In the genomic region with DNA sequence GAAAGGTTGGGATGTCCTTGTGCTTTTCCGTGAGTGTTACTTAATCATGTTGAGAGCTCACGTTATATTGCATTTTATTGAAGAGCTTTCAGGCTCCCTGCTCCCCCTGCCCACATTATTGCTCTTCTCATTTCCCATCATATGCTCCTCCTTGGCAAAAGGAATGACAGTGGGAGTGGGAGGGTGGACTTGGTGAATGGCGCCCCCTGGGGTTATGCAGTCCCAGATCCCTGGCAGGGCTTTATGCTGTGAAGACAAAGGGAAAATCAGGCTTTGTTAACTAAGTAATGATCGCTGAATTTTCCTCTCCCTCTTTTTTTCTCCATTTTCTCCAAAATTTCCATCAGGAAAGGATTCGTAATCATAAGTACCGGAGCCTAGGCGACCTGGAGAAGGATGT, we compare ENCODE assay signal across 8 cellular contexts.
DNase-seq lines count a peak whose midpoint lies in the region; ATAC-seq, FAIRE-seq and TF ChIP-seq lines count a peak whose summit lies in the region.
"Had no signal": no experiment of that assay in that cellular context is flagged by ENCODE, and none has a peak within 500 bp of the region (broad histone marks: within the 10 kb centered on the region; RNA-seq: fewer than 3 reads in every experiment).

No MANE protein-coding gene starts in this region.

- CTCF ChIA-PET in H1 (lab: Charles Lee; ENCODE audit: partially characterized antibody): interaction anchor here (0.6 to 3.9 kb wide), 24 partner anchors 8 to 519 kb away, joined by 3 to 29 read pairs (median 4); no protein-coding TSS in a partner anchor

- no peak overlapping the region for H3K4me3 ChIP-seq in GM12864 (ENCODE audit: low read depth, low read length)
- H3K4me3 ChIP-seq in H1 (ENCODE audit: extremely low read depth in 1 of 4, insufficient read depth in 2 of 4, low read depth in 3 of 4, low read length in 4 of 4): peak overlapping the region in 2 of 4 experiments; percentile 10 to 45; a peak in 5 of 8 replicates

- H3K9me3 ChIP-seq in H1 (ENCODE audit: insufficient read depth in 2 of 2, low read depth in 1 of 2, low read length in 1 of 2): no peaks in the 10 kb centered on the region

- peak overlapping the region; percentile 82; the same call in 1 of the 2 replicates for H2BK12ac ChIP-seq in H1 (ENCODE audit: low read depth, low read length)

- peak overlapping the region; percentile 51 to 63 for H3K4me2 ChIP-seq in H1 (ENCODE audit: insufficient read depth in 1 of 2, low read depth in 2 of 2, low read length in 2 of 2)

- H3K27ac ChIP-seq in H1 (ENCODE audit: low read depth, low read length): peak overlapping the region; percentile 41

- H3K56ac ChIP-seq in H1 (replicated peaks; ENCODE audit: insufficient read length, low read depth, low read length): no peak overlapping the region

- peaks cover 2% of the 10 kb centered on the region for H3K9me3 Mint-ChIP-seq in neural crest cell
- H3K9me3 Mint-ChIP-seq: naive B cell had no signal

- peak; percentile 64 to 74 for TF ChIP-seq RAD21 in H1 (IDR thresholded peaks at IDR 0.05 in 1 of 2, conservative IDR thresholded peaks at IDR 0.05 in 1 of 2; ENCODE audit: low read depth in 2 of 2, low read length in 2 of 2)

- H3K36me3 ChIP-seq in H1 (ENCODE audit: control insufficient read depth in 2 of 4, insufficient read depth in 4 of 4, low read length in 3 of 4): no peaks in the 10 kb centered on the region; a peak in 1 of 8 replicates

- H3K23me2 ChIP-seq in H1 (ENCODE audit: low read depth, low read length): no peaks in the 10 kb centered on the region

- peak overlapping the region; percentile 71 for H3K4me3 Mint-ChIP-seq in neural crest cell
- H3K4me3 Mint-ChIP-seq: naive B cell had no signal

- H2BK5ac ChIP-seq in H1 (ENCODE audit: low read depth, low read length): peak overlapping the region; percentile 72; the same call in 1 of the 2 replicates

- no peaks in the 10 kb centered on the region for H3K79me1 ChIP-seq in H1 (ENCODE audit: low read depth, low read length)

- no peak overlapping the region; the same call in 1 of the 2 replicates for H3K18ac ChIP-seq in H1 (ENCODE audit: extremely low read depth, low read length)

- peaks cover 5 to 18% (median 16%) of the 10 kb centered on the region in 4 experiments; a peak in 6 of 7 replicates for H3K4me1 ChIP-seq in H1 (replicated peaks in 1 of 4; ENCODE audit: control insufficient read depth in 3 of 4, insufficient read depth in 4 of 4, low read length in 3 of 4)

- peak overlapping the region; percentile 53 for H3K27ac Mint-ChIP-seq in neural crest cell (ENCODE audit: unreplicated experiment)

- peak overlapping the region; percentile 22 for H2BK120ac ChIP-seq in H1 (replicated peaks; ENCODE audit: low read depth, low read length)

- no peak for TF ChIP-seq POLR2A in H1 (IDR thresholded peaks at IDR 0.05; ENCODE audit: control extremely low read depth in 1 of 2, low read depth in 2 of 2, low read length in 2 of 2)

- H4K91ac ChIP-seq in H1 (replicated peaks; ENCODE audit: insufficient read length, low read length): peak overlapping the region; percentile 70

- ATAC-seq in HG03039 (IDR thresholded peaks at IDR 0.05; ENCODE audit: unreplicated experiment) (no peak), HG02798 (IDR thresholded peaks at IDR 0.05; ENCODE audit: poor library complexity, unreplicated experiment) (no peak), GM18870 (IDR thresholded peaks at IDR 0.05; ENCODE audit: unreplicated experiment) (no peak)

- H2AFZ ChIP-seq in H1 (ENCODE audit: low read length): peak overlapping the region; percentile 60; the same call in 1 of the 2 replicates

- DNase-seq in GM12864 (ENCODE audit: low read depth): no peak
- peak in 1 of 2 experiments; percentile 80 for DNase-seq in H1 (ENCODE audit: low read depth in 1 of 2, low spot score in 2 of 2)
- DNase-seq in neural crest cell (ENCODE audit: low read depth, low spot score): peak; percentile 26
- DNase-seq: naive B cell had no signal

- peaks cover 18% of the 10 kb centered on the region for H3K36me3 Mint-ChIP-seq in neural crest cell (ENCODE audit: low read depth)

- peak; percentile 50 for TF ChIP-seq CTCF in GM12864 (IDR thresholded peaks at IDR 0.05; ENCODE audit: low read depth, low read length, missing control alignments)
- TF ChIP-seq CTCF in LNCAP (IDR thresholded peaks at IDR 0.05): peak; percentile 52
- TF ChIP-seq CTCF in H1 (IDR thresholded peaks at IDR 0.05; ENCODE audit: control extremely low read depth in 1 of 3, insufficient read depth in 1 of 3, low read depth in 1 of 3, low read length in 3 of 3): peak; percentile 69 to 70 (median 70)
- peak; percentile 50 for TF ChIP-seq CTCF in neural crest cell (conservative IDR thresholded peaks at IDR 0.05)

- peaks cover 47% of the 10 kb centered on the region for H3K4me1 Mint-ChIP-seq in neural crest cell

- H3K9ac ChIP-seq in H1 (replicated peaks in 1 of 4; ENCODE audit: extremely low read depth in 1 of 4, low read depth in 3 of 4, low read length in 3 of 4): peak overlapping the region in 1 of 4 experiments; percentile 53; a peak in 1 of 7 replicates

- peak overlapping the region; percentile 34 for H3K4ac ChIP-seq in H1 (replicated peaks; ENCODE audit: insufficient read length, low read depth, low read length)

- H3K27me3 ChIP-seq in H1 (replicated peaks in 1 of 4; ENCODE audit: control insufficient read depth in 3 of 4, extremely low read depth in 1 of 4, insufficient read depth in 3 of 4, low read length in 3 of 4): no peaks in the 10 kb centered on the region

- H2AK5ac ChIP-seq in H1 (ENCODE audit: low read depth, low read length): peak overlapping the region; percentile 47; the same call in 1 of the 2 replicates

- H3K14ac ChIP-seq in H1 (ENCODE audit: insufficient read length): no peak overlapping the region

- FAIRE-seq in H1 (lab: Jason Lieb, UNC): peak; percentile 89

- peak overlapping the region; percentile 40 for H4K5ac ChIP-seq in H1 (ENCODE audit: insufficient read length, low read depth, low read length)

- peak overlapping the region; percentile 82 for H2BK20ac ChIP-seq in H1 (ENCODE audit: low read length)

- 5% methylated on average over 7 of the region's 7 CpGs; no CpG with 5 or more reads in 1 of the 2 experiments for WGBS in H1 (ENCODE audit: extremely low coverage in 1 of 2, insufficient coverage in 1 of 2, insufficient read length in 1 of 2, insufficient replicate concordance in 2 of 2, low coverage in 1 of 2, low lambda C conversion rate in 2 of 2, missing lambda C conversion rate in 1 of 2), 2 experiments

- no peaks in the 10 kb centered on the region for H4K20me1 ChIP-seq in H1 (replicated peaks in 1 of 2; ENCODE audit: control insufficient read depth in 1 of 2, insufficient read depth in 2 of 2, low read length in 2 of 2)

- no peaks in the 10 kb centered on the region for H3K27me3 Mint-ChIP-seq in neural crest cell (ENCODE audit: low read depth)
- H3K27me3 Mint-ChIP-seq: naive B cell had no signal

- no peak overlapping the region for H4K8ac ChIP-seq in H1 (ENCODE audit: extremely low read depth, insufficient read depth, low read length)

- POLR2A ChIA-PET in H1 (lab: Charles Lee; ENCODE audit: partially characterized antibody): interaction anchor here (0.6 to 1.9 kb wide), 5 partner anchors 17 to 66 kb away, joined by 3 to 6 read pairs (median 3); no protein-coding TSS in a partner anchor

- no peak for TF ChIP-seq EP300 in H1 (IDR thresholded peaks at IDR 0.05; ENCODE audit: borderline replicate concordance in 1 of 2, low read depth in 2 of 2, low read length in 2 of 2)

- H3K79me2 ChIP-seq in H1 (ENCODE audit: control insufficient read depth in 1 of 2, insufficient read depth in 2 of 2, low read length in 2 of 2): no peaks in the 10 kb centered on the region

- no peak overlapping the region for H3K23ac ChIP-seq in H1 (ENCODE audit: insufficient read length)

- H2BK15ac ChIP-seq in H1 (ENCODE audit: low read length): no peak overlapping the region; the same call in 1 of the 2 replicates

TF ChIP-seq in H1, 55 proteins besides CTCF, POLR2A, EP300 and RAD21 (continues in another document):
- TF ChIP-seq JUN (IDR thresholded peaks at IDR 0.05; ENCODE audit: low read depth, low read length): no peak
- no peak for TF ChIP-seq NRF1 (IDR thresholded peaks at IDR 0.05; ENCODE audit: low read depth, low read length)
- TF ChIP-seq, protein P1, sequence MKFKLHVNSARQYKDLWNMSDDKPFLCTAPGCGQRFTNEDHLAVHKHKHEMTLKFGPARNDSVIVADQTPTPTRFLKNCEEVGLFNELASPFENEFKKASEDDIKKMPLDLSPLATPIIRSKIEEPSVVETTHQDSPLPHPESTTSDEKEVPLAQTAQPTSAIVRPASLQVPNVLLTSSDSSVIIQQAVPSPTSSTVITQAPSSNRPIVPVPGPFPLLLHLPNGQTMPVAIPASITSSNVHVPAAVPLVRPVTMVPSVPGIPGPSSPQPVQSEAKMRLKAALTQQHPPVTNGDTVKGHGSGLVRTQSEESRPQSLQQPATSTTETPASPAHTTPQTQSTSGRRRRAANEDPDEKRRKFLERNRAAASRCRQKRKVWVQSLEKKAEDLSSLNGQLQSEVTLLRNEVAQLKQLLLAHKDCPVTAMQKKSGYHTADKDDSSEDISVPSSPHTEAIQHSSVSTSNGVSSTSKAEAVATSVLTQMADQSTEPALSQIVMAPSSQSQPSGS (IDR thresholded peaks at IDR 0.05; ENCODE audit: low read length): no peak
- no peak for TF ChIP-seq HDAC6 (IDR thresholded peaks at IDR 0.05; ENCODE audit: low read depth, low read length)
- no peak for TF ChIP-seq GABPA (IDR thresholded peaks at IDR 0.05; ENCODE audit: borderline replicate concordance, insufficient read depth, low read length)
- TF ChIP-seq EGR1 (IDR thresholded peaks at IDR 0.05; ENCODE audit: borderline replicate concordance, low read depth, low read length): no peak
- TF ChIP-seq, protein P2, sequence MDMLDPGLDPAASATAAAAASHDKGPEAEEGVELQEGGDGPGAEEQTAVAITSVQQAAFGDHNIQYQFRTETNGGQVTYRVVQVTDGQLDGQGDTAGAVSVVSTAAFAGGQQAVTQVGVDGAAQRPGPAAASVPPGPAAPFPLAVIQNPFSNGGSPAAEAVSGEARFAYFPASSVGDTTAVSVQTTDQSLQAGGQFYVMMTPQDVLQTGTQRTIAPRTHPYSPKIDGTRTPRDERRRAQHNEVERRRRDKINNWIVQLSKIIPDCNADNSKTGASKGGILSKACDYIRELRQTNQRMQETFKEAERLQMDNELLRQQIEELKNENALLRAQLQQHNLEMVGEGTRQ (IDR thresholded peaks at IDR 0.05; ENCODE audit: low read length): no peak
- TF ChIP-seq BRCA1 (IDR thresholded peaks at IDR 0.05; ENCODE audit: low read depth, low read length): no peak
- TF ChIP-seq ZNF274 (IDR thresholded peaks at IDR 0.05; ENCODE audit: borderline replicate concordance, extremely low read depth, low read length): no peak
- TF ChIP-seq GTF2F1 (IDR thresholded peaks at IDR 0.05; ENCODE audit: borderline replicate concordance, low read depth, low read length): no peak
- no peak for TF ChIP-seq CBX8 (IDR thresholded peaks at IDR 0.05; ENCODE audit: borderline replicate concordance, low read depth, low read length)
- no peak for TF ChIP-seq EZH2 (IDR thresholded peaks at IDR 0.05; ENCODE audit: low read depth, low read length, severe bottlenecking)
- TF ChIP-seq SP2 (IDR thresholded peaks at IDR 0.05; ENCODE audit: low read length): no peak
